Comparison of ENCODE assay signal across 1 cellular context in genomic region chr16:13984794-13985193, GRCh38.
TF ChIP-seq lines count a peak whose summit lies in the region.

No MANE protein-coding gene starts in this region.

TF ChIP-seq in GM23338, 12 proteins besides CTCF, POLR2A, EP300 and RAD21 (continued from another document):
- no peak for TF ChIP-seq ZNF462 (CRISPR knock-in tag; IDR thresholded peaks at IDR 0.05)
- TF ChIP-seq CREB1 (CRISPR knock-in tag; IDR thresholded peaks at IDR 0.05; ENCODE audit: low read depth): no peak
